ENCODE assay signal across 8 cellular contexts in the genomic region with DNA sequence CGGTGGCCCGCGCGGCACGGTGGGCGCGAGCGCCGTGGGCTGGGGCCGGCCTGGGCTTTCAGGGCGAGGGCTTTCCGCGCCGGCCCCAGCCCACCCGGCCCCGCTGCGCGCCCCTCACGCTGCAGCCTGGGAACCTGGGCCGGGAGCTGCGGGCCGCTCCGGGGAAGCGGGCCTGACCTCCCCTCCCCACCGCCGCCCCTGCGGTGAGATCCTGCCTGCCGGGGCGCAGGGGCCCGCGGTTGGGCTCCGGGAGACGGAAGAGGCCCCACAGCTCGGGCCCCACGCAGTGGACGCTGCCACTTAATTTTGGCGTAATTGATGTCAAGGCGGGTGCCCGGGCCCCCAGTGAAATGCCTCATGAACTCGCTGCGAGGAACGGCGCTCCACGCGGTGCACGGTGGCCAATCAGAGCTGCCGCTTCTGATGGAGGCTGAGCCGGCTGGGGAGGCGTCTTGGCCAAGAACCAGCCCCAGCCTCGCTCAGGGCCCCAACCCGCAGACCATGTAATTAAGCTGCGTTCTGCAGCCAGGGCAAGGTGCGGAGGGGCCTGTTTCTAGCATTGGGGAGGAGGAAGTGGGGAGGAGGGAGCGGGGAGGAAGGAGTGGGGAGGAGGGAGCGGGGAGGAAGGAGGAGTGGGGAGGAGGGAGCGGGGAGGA.
DNase-seq lines count a peak whose midpoint lies in the region; ATAC-seq and TF ChIP-seq lines count a peak whose summit lies in the region.

No MANE protein-coding gene starts in this region.

- H3K9me3 ChIP-seq in right atrium auricular region (peaks cover 0 to 15% of the 10 kb centered on the region in 2 donors), sigmoid colon (no peaks in the 10 kb centered on the region)

- intact Hi-C loops in sigmoid colon (cut with DNase I): loop anchor here (5.0 kb wide), 1 partner anchor 979 kb away; a partner anchor contains a TSS

- H3K27ac ChIP-seq in right atrium auricular region (no peak overlapping the region), sigmoid colon (peak overlapping the region; percentile 56 to 76 (median 58))

- H3K27me3 ChIP-seq in right atrium auricular region (peaks cover 0 to 4% of the 10 kb centered on the region in 2 donors), sigmoid colon (peaks cover 0 to 32% (median 11%) of the 10 kb centered on the region in 3 donors)

- H3K4me1 ChIP-seq in right atrium auricular region: peaks cover 0 to 15% of the 10 kb centered on the region in 2 donors
- peaks cover 0 to 28% (median 19%) of the 10 kb centered on the region in 4 donors for H3K4me1 ChIP-seq in sigmoid colon

- peak; percentile 68 for DNase-seq in Daoy (ENCODE audit: low read depth)
- peak; percentile 39 for DNase-seq in NCI-H69 (lab: John Stamatoyannopoulos, UW)
- DNase-seq in activated effector memory CD4-positive, alpha-beta T cell treated with Interleukin-2 at 50 U/mL for 16 hours: peak; percentile 59
- peak; percentile 68 for DNase-seq in right atrium auricular region (ENCODE audit: low spot score)
- DNase-seq in sigmoid colon: peak; percentile 81
- no peak for DNase-seq in NK-92 (lab: John Stamatoyannopoulos, UW; ENCODE audit: unreplicated experiment)

- ATAC-seq in esophagus mucosa (no peak), HG03565 (IDR thresholded peaks at IDR 0.05; ENCODE audit: unreplicated experiment) (no peak)

- peak overlapping the region; percentile 47 to 62 for H3K4me3 ChIP-seq in right atrium auricular region
- H3K4me3 ChIP-seq in sigmoid colon: peak overlapping the region; percentile 12 to 66 (median 57)

- 4% methylated on average over 56 of the region's 56 CpGs for WGBS in sigmoid colon, 2 donors

- TF ChIP-seq CTCF in right atrium auricular region (IDR thresholded peaks at IDR 0.05) (no peak), sigmoid colon (IDR thresholded peaks at IDR 0.05) (no peak)

- TF ChIP-seq EP300 in sigmoid colon (IDR thresholded peaks at IDR 0.05): no peak

- H3K36me3 ChIP-seq in right atrium auricular region (no peaks in the 10 kb centered on the region), sigmoid colon (no peaks in the 10 kb centered on the region)

- TF ChIP-seq POLR2A in sigmoid colon (IDR thresholded peaks at IDR 0.05): no peak

Comparison
In these comparisons a context has a peak if more than half of its experiments do, and no peak if none do; other contexts are left out.
1. H3K27ac ChIP-seq: peak in sigmoid colon (4 of 4); none in right atrium auricular region (0 of 2).